ENCODE assay signal across 2 cellular contexts in genomic region chr9:122097679-122098315, GRCh38.
TF ChIP-seq lines count a peak whose summit lies in the region.

No MANE protein-coding gene starts in this region.

TF ChIP-seq in HEK293, 187 proteins besides CTCF, POLR2A, EP300 and RAD21 (continued from another document):
- TF ChIP-seq ZNF169 (tag by site-specific recombination; IDR thresholded peaks at IDR 0.05), result no peak

TF ChIP-seq in WTC11, 78 proteins besides CTCF, POLR2A, EP300 and RAD21 (continued from another document):
- TF ChIP-seq ATF2 (CRISPR knock-in tag; IDR thresholded peaks at IDR 0.05; ENCODE audit: borderline replicate concordance, low read depth), result no peak
